In the genomic region with DNA sequence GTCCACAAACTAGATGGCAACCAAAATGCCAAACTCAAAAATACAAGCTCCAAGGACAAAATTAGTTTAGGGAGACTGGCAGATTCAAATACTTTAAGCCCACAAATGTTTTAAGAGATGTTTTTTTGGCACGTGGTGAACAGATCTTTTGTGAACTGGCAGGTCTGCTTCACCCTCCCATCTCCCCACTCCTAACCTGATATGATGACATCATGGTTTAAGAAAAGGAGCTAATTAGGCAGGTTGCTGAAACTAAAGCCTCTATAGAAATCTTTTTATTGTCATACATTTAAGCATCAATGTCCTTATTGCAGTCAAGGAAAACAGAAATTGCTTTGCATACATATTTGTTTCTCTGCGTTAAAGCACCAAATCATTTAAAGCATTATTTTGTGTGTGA, we compare ENCODE assay signal across 1 cellular context.
TF ChIP-seq lines count a peak whose summit lies in the region.

No MANE protein-coding gene starts in this region.

TF ChIP-seq in HepG2, 621 proteins besides CTCF, POLR2A, EP300 and RAD21:
- TF ChIP-seq ATF7 (IDR thresholded peaks at IDR 0.05): peak; percentile 91
- no peak for TF ChIP-seq ATF7 (CRISPR knock-in tag; IDR thresholded peaks at IDR 0.05)
- no peak for TF ChIP-seq HNF4A (CRISPR knock-in tag; IDR thresholded peaks at IDR 0.05)
- TF ChIP-seq CREB1 (IDR thresholded peaks at IDR 0.05): 0 out of 2 replicates have a peak, but pooled peaks have one; percentile 9
- no peak for TF ChIP-seq CREB1 (CRISPR knock-in tag; IDR thresholded peaks at IDR 0.05)
